ENCODE assay signal across 9 cellular contexts in the genomic region with DNA sequence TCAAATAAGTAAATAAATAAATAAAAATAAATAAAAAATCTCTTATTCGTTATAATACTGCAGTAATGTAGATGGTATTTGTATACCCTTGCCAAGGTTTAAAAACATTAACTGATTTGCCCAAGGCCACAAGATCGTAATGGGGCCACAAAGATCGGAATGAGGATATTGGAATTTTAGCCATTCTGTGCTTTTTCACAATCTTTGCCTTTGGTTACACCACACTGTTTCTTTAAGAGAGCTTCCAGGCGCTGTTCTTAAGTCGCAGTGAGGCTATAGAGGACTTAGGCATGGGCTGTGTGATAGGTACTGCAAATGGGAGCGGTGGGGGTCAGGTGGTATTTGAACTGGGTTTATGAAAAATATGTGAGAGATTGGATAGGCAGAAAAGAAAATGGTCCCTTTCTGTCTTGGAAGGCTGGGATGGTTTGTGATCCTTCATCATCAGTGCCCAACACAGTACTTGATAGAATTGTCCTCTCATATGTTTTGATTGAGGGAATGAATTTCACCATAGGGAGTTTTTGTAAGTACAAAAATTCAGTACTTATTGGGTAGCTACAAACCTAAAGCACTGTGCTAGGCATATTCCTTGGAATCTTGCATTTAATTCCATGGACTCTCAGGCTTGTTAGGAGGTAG. TPM values are rescaled to one million over a fixed set of nuclear protein-coding genes. Genes with fewer than 3 reads are reported as not detected.
DNase-seq lines count a peak whose midpoint lies in the region; ATAC-seq and TF ChIP-seq lines count a peak whose summit lies in the region.
"Had no signal": no experiment of that assay in that cellular context is flagged by ENCODE, and none has a peak within 500 bp of the region (broad histone marks: within the 10 kb centered on the region; RNA-seq: fewer than 3 reads in every experiment).

No MANE protein-coding gene starts in this region.

- CTCF ChIA-PET in activated naive CD4-positive, alpha-beta T cell treated with anti-CD3 and anti-CD28 coated beads for 36 hours (lab: Charles Lee), result no interaction called here

- H3K4me3 Mint-ChIP-seq in activated naive CD4-positive, alpha-beta T cell treated with anti-CD3 and anti-CD28 coated beads for 36 hours, result peak overlapping the region; percentile 82

- H3K27ac Mint-ChIP-seq in activated naive CD4-positive, alpha-beta T cell treated with anti-CD3 and anti-CD28 coated beads for 36 hours, result peak overlapping the region; percentile 43
- H3K27ac Mint-ChIP-seq in activated naive CD4-positive, alpha-beta T cell treated with anti-CD3 and anti-CD28 coated beads, Interleukin-2, amount 50 U/mL, for 72 hours, result peak overlapping the region in 1 of 2 donors; percentile 95

- H3K4me1 Mint-ChIP-seq in activated naive CD4-positive, alpha-beta T cell treated with anti-CD3 and anti-CD28 coated beads for 36 hours (ENCODE audit: low read depth), result peaks cover 62% of the 10 kb centered on the region

- peak overlapping the region in 1 of 2 donors; percentile 77 for H3K27ac ChIP-seq in tibial artery

- TF ChIP-seq CTCF in kidney epithelial cell (IDR thresholded peaks at IDR 0.05; ENCODE audit: insufficient read depth, low read length, poor library complexity, severe bottlenecking) (no peak), tibial artery (IDR thresholded peaks at IDR 0.05) (no peak)

- no peaks in the 10 kb centered on the region for H3K9me3 ChIP-seq in tibial artery

- no peaks in the 10 kb centered on the region for H3K27me3 Mint-ChIP-seq in activated naive CD4-positive, alpha-beta T cell treated with anti-CD3 and anti-CD28 coated beads for 36 hours (ENCODE audit: low read depth)

- peaks cover 2% of the 10 kb centered on the region for H3K9me3 Mint-ChIP-seq in activated naive CD4-positive, alpha-beta T cell treated with anti-CD3 and anti-CD28 coated beads for 36 hours
- H3K9me3 Mint-ChIP-seq in activated naive CD4-positive, alpha-beta T cell treated with anti-CD3 and anti-CD28 coated beads, Interleukin-2, amount 50 U/mL, for 72 hours, result no peaks in the 10 kb centered on the region

- intact Hi-C loops in activated naive CD4-positive, alpha-beta T cell treated with anti-CD3 and anti-CD28 coated beads for 36 hours (cut with micrococcal nuclease), result loop anchor here (5.0 to 10.0 kb wide), 7 partner anchors 231 to 1668 kb away; partner anchors contain the start of genes ASF1A, CEP85L, KPNA5 and MAN1A1
- intact Hi-C loops in tibial artery (cut with DNase I; ENCODE audit: low total_unique reads) (no loop called here), posterior vena cava (cut with DNase I) (loop anchor here in 1 of 2 donors (5.0 kb wide), 1 partner anchor 696 kb away; no protein-coding TSS in a partner anchor)

- no peak for ATAC-seq in activated naive CD4-positive, alpha-beta T cell treated with anti-CD3 and anti-CD28 coated beads, Interleukin-2, amount 50 U/mL, for 72 hours
- ATAC-seq in activated CD4-positive, CD25-positive, alpha-beta regulatory T cell treated with anti-CD3 and anti-CD28 coated beads, Interleukin-2, amount 50 U/mL, for 24 hours, result no peak

- H3K27me3 ChIP-seq in kidney epithelial cell (ENCODE audit: control insufficient read depth, insufficient read depth, low read length) (no peaks in the 10 kb centered on the region), tibial artery (no peaks in the 10 kb centered on the region)

- DNase-seq in activated naive CD4-positive, alpha-beta T cell treated with anti-CD3 and anti-CD28 coated beads for 36 hours, result no peak
- DNase-seq in activated naive CD4-positive, alpha-beta T cell treated with anti-CD3 and anti-CD28 coated beads, Interleukin-2, amount 50 U/mL, for 72 hours (ENCODE audit: low spot score in 2 of 2), result no peak
- DNase-seq in amniotic epithelial cell (ENCODE audit: low read depth), result peak; percentile 45
- no peak for DNase-seq in kidney epithelial cell (ENCODE audit: low read depth)
- no peak for DNase-seq in tibial artery
- DNase-seq in NCI-H446 treated with DMSO at 0.1 percent for 48 hours (lab: John Stamatoyannopoulos, UW), result no peak
- no peak for DNase-seq in posterior vena cava (ENCODE audit: low spot score)
- DNase-seq: NCI-H1436 had no signal

- H3K4me1 ChIP-seq in tibial artery, result peaks cover 0 to 52% (median 36%) of the 10 kb centered on the region in 4 donors

- H3K4me3 ChIP-seq in kidney epithelial cell (ENCODE audit: low read depth, low read length), result peak overlapping the region; percentile 72
- peak overlapping the region; percentile 71 to 86 for H3K4me3 ChIP-seq in tibial artery

- peaks cover 1% of the 10 kb centered on the region for H3K36me3 ChIP-seq in kidney epithelial cell (ENCODE audit: control insufficient read depth, insufficient read depth, low read length)
- no peaks in the 10 kb centered on the region for H3K36me3 ChIP-seq in tibial artery

- H3K36me3 Mint-ChIP-seq in activated naive CD4-positive, alpha-beta T cell treated with anti-CD3 and anti-CD28 coated beads for 36 hours (ENCODE audit: low read depth), result peaks cover 18% of the 10 kb centered on the region
- peaks cover 4 to 30% of the 10 kb centered on the region in 2 donors for H3K36me3 Mint-ChIP-seq in activated naive CD4-positive, alpha-beta T cell treated with anti-CD3 and anti-CD28 coated beads, Interleukin-2, amount 50 U/mL, for 72 hours

RNA-seq across cellular contexts. Expression of gene NUS1, which starts 1.4 kb away (rescaled TPM):
- 10 to 100 TPM; 24.0 to 24.1 TPM for total RNA-seq in activated naive CD4-positive, alpha-beta T cell treated with anti-CD3 and anti-CD28 coated beads for 36 hours
- 10 to 100 TPM; 21.2 to 28.7 TPM for total RNA-seq in activated naive CD4-positive, alpha-beta T cell treated with anti-CD3 and anti-CD28 coated beads, Interleukin-2, amount 50 U/mL, for 72 hours
- total RNA-seq in kidney epithelial cell, result 23.8 and 33.8 TPM in 2 replicates
- total RNA-seq in posterior vena cava, result 10 to 100 TPM; 36.3 to 42.8 TPM
